In the genomic region with DNA sequence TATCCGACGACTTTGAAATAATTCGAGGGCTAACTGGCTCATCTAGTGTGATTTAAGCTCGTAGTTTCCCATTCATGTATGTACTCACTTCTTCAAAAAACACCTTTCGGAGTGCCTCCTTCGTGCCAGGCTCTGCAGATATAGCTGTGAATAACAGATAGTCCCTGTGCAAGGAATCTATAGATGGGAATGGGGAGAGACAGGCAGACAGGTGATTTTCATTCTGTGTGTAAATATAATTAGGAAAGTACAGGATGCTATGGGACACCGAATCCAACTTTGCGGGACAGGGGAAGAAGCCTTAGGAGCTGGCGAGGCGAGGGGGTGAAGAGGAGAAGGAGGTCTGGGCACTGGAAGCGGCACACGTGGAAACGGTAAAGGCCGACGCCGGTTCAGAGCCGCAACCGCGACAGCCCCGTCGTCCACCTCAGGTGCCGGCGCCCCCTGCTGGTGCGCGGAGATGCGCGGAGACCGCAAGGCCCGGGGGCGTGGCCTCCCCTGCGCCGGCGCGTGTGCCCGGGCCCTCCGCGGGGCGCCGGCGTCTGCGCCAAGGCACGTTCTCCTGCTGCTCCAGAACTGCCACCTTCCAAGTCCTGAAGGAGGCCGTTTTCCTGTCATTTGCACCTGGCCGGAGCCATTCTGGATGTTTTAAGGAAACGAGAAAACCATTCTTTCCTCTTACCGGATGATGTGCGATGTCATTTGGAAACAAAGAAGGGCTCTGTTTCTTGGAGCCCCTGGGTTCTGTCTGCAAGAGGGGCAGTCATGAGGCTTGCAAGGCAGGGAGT, we compare ENCODE assay signal across 8 cellular contexts.
DNase-seq lines count a peak whose midpoint lies in the region; ATAC-seq and TF ChIP-seq lines count a peak whose summit lies in the region.

No MANE protein-coding gene starts in this region.

- peak; percentile 99 for TF ChIP-seq CTCF in VCaP (conservative IDR thresholded peaks at IDR 0.05)

- ATAC-seq in HG02610 (IDR thresholded peaks at IDR 0.05; ENCODE audit: unreplicated experiment) (peak; percentile 83), HG03025 (IDR thresholded peaks at IDR 0.05; ENCODE audit: low FRiP score, unreplicated experiment) (no peak)

- DNase-seq in EH (ENCODE audit: low read depth): peak; percentile 78
- peak; percentile 85 to 97 for DNase-seq in NCI-H1930 (lab: John Stamatoyannopoulos, UW)
- DNase-seq in T47D (ENCODE audit: low read depth in 1 of 2, low spot score in 1 of 2): peak; percentile 84 to 87
- peak; percentile 96 for DNase-seq in iPS-NIHi7 (ENCODE audit: extremely low spot score)

- peak overlapping the region; percentile 50 for H3K27ac ChIP-seq in VCaP
- H3K27ac ChIP-seq in skin epidermis: no peak overlapping the region

- H3K4me3 ChIP-seq in skin epidermis: peak overlapping the region in 5 of 7 experiments; percentile 5 to 20 (median 15)

- in situ Hi-C loops in T47D (cut with HindIII; ENCODE audit: low pct_unique_long_range_greater_than_20kb, low sequenced_read_pairs): no loop called here
